In the genomic region with DNA sequence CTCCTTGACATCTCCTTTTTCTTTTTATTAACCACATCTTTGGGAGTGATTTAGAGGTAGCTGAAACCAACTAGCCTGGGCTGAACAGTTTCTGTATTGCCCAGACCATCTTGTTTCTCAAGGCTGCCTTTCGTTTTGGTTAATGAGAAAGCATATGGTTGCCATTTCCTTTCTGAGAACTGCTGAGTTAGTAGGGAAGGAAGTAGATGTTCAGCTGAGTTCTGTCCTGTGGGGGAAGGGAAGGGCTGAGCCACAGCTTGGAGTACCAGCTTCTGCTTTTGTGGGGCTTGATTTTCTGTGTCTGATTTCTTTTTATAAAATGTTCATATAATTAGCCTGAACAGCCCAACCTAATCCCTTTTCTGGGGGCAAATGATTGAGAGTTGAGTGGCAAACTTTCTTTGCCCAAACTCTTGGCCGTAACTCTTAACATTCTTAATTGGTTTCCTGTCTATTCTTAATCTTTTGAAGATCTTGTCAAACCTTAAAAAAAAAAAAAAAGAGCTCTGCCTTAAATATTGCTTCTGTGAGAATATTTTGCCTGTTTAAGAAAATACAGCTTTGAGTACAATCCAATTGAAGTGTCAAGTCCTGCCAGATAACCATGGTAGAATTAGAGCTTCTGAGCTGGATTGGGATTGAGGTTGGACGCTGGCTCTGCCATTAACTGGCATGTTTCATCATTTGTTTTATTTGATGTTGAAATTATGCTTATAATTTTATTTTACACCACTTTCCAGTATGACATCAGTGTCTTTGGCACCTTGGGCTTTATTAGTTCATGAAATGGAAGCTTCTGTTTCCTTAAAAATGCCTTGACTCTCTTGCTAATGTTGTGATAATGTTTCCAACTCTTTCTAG, we compare ENCODE assay signal across 8 cellular contexts. TPM values are rescaled to one million over a fixed set of nuclear protein-coding genes. Genes with fewer than 3 reads are reported as not detected.
DNase-seq lines count a peak whose midpoint lies in the region; ATAC-seq and TF ChIP-seq lines count a peak whose summit lies in the region.

No MANE protein-coding gene starts in this region.

- no peaks in the 10 kb centered on the region for H3K4me1 ChIP-seq in GM23338 (ENCODE audit: insufficient read depth)

- TF ChIP-seq CTCF in GM12864 (IDR thresholded peaks at IDR 0.05; ENCODE audit: low read depth, low read length, missing control alignments) (no peak), GM23338 (conservative IDR thresholded peaks at IDR 0.05; ENCODE audit: low read depth in 2 of 2) (no peak)

- no peaks in the 10 kb centered on the region for H3K79me2 ChIP-seq in GM23338 (replicated peaks; ENCODE audit: insufficient read depth)

- ATAC-seq in GM23338 (no peak), left cardiac atrium (no peak)
- peak in 1 of 2 donors; percentile 1 for ATAC-seq in activated T-cell treated with anti-CD3 and anti-CD28 coated beads, Interleukin-2, amount 50 U/mL, for 4 hours

- H3K27ac ChIP-seq in GM23338 (ENCODE audit: low read depth), result no peak overlapping the region

- H3K36me3 ChIP-seq in GM23338 (ENCODE audit: insufficient read depth), result no peaks in the 10 kb centered on the region

- H4K20me1 ChIP-seq in GM23338 (replicated peaks; ENCODE audit: insufficient read depth), result no peaks in the 10 kb centered on the region

- peak overlapping the region; percentile 33; the same call in 1 of the 2 replicates for H2AFZ ChIP-seq in GM23338

- no peaks in the 10 kb centered on the region for H3K9me3 Mint-ChIP-seq in GM23338
- H3K9me3 Mint-ChIP-seq in activated T-cell treated with anti-CD3 and anti-CD28 coated beads, Interleukin-2, amount 50 U/mL, for 4 hours, result peaks cover 3% of the 10 kb centered on the region

- H3K4me2 ChIP-seq in GM23338, result 0 out of 2 replicates have a peak overlapping the region, but pooled peaks have one; percentile 18

- H3K4me3 Mint-ChIP-seq in GM23338, result no peak overlapping the region; the same call in 2 of the 3 replicates
- H3K4me3 Mint-ChIP-seq in activated T-cell treated with anti-CD3 and anti-CD28 coated beads, Interleukin-2, amount 50 U/mL, for 4 hours, result peak overlapping the region; percentile 96

- no peaks in the 10 kb centered on the region for H3F3A ChIP-seq in GM23338 (replicated peaks; ENCODE audit: low read depth)

- DNase-seq in GM12864 (ENCODE audit: low read depth), result peak; percentile 92
- DNase-seq in GM23338 (ENCODE audit: low spot score), result peak; percentile 19
- DNase-seq in MV-4-11 (lab: John Stamatoyannopoulos, UW), result peak; percentile 97
- DNase-seq in activated T-cell treated with anti-CD3 and anti-CD28 coated beads, Interleukin-2, amount 50 U/mL, for 4 hours, result peak; percentile 48
- peak; percentile 36 for DNase-seq in left cardiac atrium
- DNase-seq in stimulated activated CD4-positive, alpha-beta T cell treated with anti-CD3 and anti-CD28 coated beads, TNF-alpha, amount 100 ng/mL, for 1 hour (ENCODE audit: low read depth in 3 of 3, low spot score in 1 of 3), result peak; percentile 10 to 23 (median 20)
- no peak for DNase-seq in NCI-H128 (lab: John Stamatoyannopoulos, UW; ENCODE audit: unreplicated experiment)
- DNase-seq in NCI-H524 (lab: John Stamatoyannopoulos, UW), result no peak

- no peak overlapping the region; the same call in 1 of the 2 replicates for H3K4me3 ChIP-seq in GM12864 (ENCODE audit: low read depth, low read length)
- no peak overlapping the region for H3K4me3 ChIP-seq in GM23338

- no peak overlapping the region for H3K27ac Mint-ChIP-seq in GM23338

- H3K27me3 Mint-ChIP-seq in GM23338 (ENCODE audit: insufficient read depth, low read depth, poor library complexity), result peaks cover 13% of the 10 kb centered on the region
- H3K27me3 Mint-ChIP-seq in activated T-cell treated with anti-CD3 and anti-CD28 coated beads, Interleukin-2, amount 50 U/mL, for 4 hours (ENCODE audit: low read depth), result no peaks in the 10 kb centered on the region

- H3K9me2 ChIP-seq in GM23338 (ENCODE audit: insufficient read depth), result no peaks in the 10 kb centered on the region

- peaks cover 9% of the 10 kb centered on the region; the same call in 2 of the 3 replicates for H3K4me1 Mint-ChIP-seq in GM23338
- peaks cover 44% of the 10 kb centered on the region for H3K4me1 Mint-ChIP-seq in activated T-cell treated with anti-CD3 and anti-CD28 coated beads, Interleukin-2, amount 50 U/mL, for 4 hours (ENCODE audit: low read depth)

- no peaks in the 10 kb centered on the region for H3K36me3 Mint-ChIP-seq in GM23338 (ENCODE audit: low read depth)
- H3K36me3 Mint-ChIP-seq in activated T-cell treated with anti-CD3 and anti-CD28 coated beads, Interleukin-2, amount 50 U/mL, for 4 hours (ENCODE audit: insufficient read depth), result peaks cover 13% of the 10 kb centered on the region

- peaks cover 4% of the 10 kb centered on the region; the same call in 1 of the 2 replicates for H3K27me3 ChIP-seq in GM23338 (ENCODE audit: insufficient read depth)

- intact Hi-C loops in left cardiac atrium (cut with DNase I), result no loop called here

TF ChIP-seq in GM23338, 12 proteins besides CTCF, POLR2A, EP300 and RAD21 (continues in another document):
- TF ChIP-seq ZNF331 (CRISPR knock-in tag; IDR thresholded peaks at IDR 0.05; ENCODE audit: low read depth) (no peak), JUNB (IDR thresholded peaks at IDR 0.05; ENCODE audit: unreplicated experiment) (no peak), NANOG (IDR thresholded peaks at IDR 0.05; ENCODE audit: borderline replicate concordance) (no peak), EZH2phosphoT487 (IDR thresholded peaks at IDR 0.05; ENCODE audit: unreplicated experiment) (no peak), ZNF114 (CRISPR knock-in tag; IDR thresholded peaks at IDR 0.05) (no peak), CREB1 (CRISPR knock-in tag; IDR thresholded peaks at IDR 0.05; ENCODE audit: low read depth) (no peak), POLR2AphosphoS5 (IDR thresholded peaks at IDR 0.05; ENCODE audit: low read depth) (no peak), EZH2 (IDR thresholded peaks at IDR 0.05; ENCODE audit: low read depth, unreplicated experiment) (no peak), STAT1 (IDR thresholded peaks at IDR 0.05; ENCODE audit: unreplicated experiment) (no peak)
- TF ChIP-seq, protein P1, sequence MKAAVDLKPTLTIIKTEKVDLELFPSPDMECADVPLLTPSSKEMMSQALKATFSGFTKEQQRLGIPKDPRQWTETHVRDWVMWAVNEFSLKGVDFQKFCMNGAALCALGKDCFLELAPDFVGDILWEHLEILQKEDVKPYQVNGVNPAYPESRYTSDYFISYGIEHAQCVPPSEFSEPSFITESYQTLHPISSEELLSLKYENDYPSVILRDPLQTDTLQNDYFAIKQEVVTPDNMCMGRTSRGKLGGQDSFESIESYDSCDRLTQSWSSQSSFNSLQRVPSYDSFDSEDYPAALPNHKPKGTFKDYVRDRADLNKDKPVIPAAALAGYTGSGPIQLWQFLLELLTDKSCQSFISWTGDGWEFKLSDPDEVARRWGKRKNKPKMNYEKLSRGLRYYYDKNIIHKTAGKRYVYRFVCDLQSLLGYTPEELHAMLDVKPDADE (IDR thresholded peaks at IDR 0.05), result no peak
- TF ChIP-seq, protein P2, sequence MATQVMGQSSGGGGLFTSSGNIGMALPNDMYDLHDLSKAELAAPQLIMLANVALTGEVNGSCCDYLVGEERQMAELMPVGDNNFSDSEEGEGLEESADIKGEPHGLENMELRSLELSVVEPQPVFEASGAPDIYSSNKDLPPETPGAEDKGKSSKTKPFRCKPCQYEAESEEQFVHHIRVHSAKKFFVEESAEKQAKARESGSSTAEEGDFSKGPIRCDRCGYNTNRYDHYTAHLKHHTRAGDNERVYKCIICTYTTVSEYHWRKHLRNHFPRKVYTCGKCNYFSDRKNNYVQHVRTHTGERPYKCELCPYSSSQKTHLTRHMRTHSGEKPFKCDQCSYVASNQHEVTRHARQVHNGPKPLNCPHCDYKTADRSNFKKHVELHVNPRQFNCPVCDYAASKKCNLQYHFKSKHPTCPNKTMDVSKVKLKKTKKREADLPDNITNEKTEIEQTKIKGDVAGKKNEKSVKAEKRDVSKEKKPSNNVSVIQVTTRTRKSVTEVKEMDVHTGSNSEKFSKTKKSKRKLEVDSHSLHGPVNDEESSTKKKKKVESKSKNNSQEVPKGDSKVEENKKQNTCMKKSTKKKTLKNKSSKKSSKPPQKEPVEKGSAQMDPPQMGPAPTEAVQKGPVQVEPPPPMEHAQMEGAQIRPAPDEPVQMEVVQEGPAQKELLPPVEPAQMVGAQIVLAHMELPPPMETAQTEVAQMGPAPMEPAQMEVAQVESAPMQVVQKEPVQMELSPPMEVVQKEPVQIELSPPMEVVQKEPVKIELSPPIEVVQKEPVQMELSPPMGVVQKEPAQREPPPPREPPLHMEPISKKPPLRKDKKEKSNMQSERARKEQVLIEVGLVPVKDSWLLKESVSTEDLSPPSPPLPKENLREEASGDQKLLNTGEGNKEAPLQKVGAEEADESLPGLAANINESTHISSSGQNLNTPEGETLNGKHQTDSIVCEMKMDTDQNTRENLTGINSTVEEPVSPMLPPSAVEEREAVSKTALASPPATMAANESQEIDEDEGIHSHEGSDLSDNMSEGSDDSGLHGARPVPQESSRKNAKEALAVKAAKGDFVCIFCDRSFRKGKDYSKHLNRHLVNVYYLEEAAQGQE (IDR thresholded peaks at IDR 0.05; ENCODE audit: unreplicated experiment), result no peak

RNA-seq across cellular contexts. Expression of a gene that starts 1.9 kb away (rescaled TPM):
- total RNA-seq in GM23338 (2014; rRNA removed; shearing (Covaris generic)), result 4.9 and 5.2 TPM in 2 replicates
- 5.3 and 5.6 TPM in 2 replicates for polyA plus RNA-seq in GM23338 (2016; fragmentation: Nextera tagmentation; extraction: Ambion mirVana)
- total RNA-seq in activated T-cell treated with anti-CD3 and anti-CD28 coated beads, Interleukin-2, amount 50 U/mL, for 4 hours, result 10 to 100 TPM; 47.8 to 55.3 (median 52.2) TPM
- 10 to 100 TPM; 16.2 to 19.8 TPM for total RNA-seq in left cardiac atrium

Comparison
In these comparisons a context has a peak if more than half of its experiments do, and no peak if none do; other contexts are left out.
1. DNase-seq: peak in GM12864 (single experiment), GM23338 (single experiment), MV-4-11 (single experiment), activated T-cell treated with anti-CD3 and anti-CD28 coated beads, Interleukin-2, amount 50 U/mL, for 4 hours (single experiment), left cardiac atrium (single experiment) and stimulated activated CD4-positive, alpha-beta T cell treated with anti-CD3 and anti-CD28 coated beads, TNF-alpha, amount 100 ng/mL, for 1 hour (3 of 3); none in NCI-H128 (single experiment) and NCI-H524 (0 of 2).